In genomic region chrX:141176586-141177451, GRCh38 we compare ENCODE assay signal across 8 cellular contexts. TPM values are rescaled to one million over a fixed set of nuclear protein-coding genes. Genes with fewer than 3 reads are reported as not detected.
DNase-seq lines count a peak whose midpoint lies in the region; ATAC-seq and TF ChIP-seq lines count a peak whose summit lies in the region.

TSS of gene LDOC1 (minus strand) at chrX:141177129. CDS start at chrX:141177021, 108 bp downstream.

- H3K9me3 Mint-ChIP-seq in endodermal cell, result peaks cover 67% of the 10 kb centered on the region

- H3K36me3 Mint-ChIP-seq in endodermal cell (ENCODE audit: low read depth), result peaks cover 13% of the 10 kb centered on the region

- ATAC-seq in GM18858 (IDR thresholded peaks at IDR 0.05; ENCODE audit: unreplicated experiment) (no peak), GM21825 (IDR thresholded peaks at IDR 0.05; ENCODE audit: unreplicated experiment) (no peak)

- H3K9ac ChIP-seq in endodermal cell (ENCODE audit: extremely low read depth, low read length, poor library complexity, severe bottlenecking), result peak within 1 kb of the TSS; percentile 55

- 1% methylated on average over 63 of the region's 83 CpGs; no CpG with 5 or more reads in 1 of the 2 experiments for WGBS in endodermal cell (ENCODE audit: insufficient coverage in 1 of 2, insufficient read length in 1 of 2), 2 experiments

- H3K9me3 ChIP-seq in endodermal cell (ENCODE audit: control insufficient read depth, low read length), result no peaks in the 10 kb centered on the region

- H3K4me1 ChIP-seq in endodermal cell (ENCODE audit: control insufficient read depth, insufficient read depth, low read length), result no peaks in the 10 kb centered on the region

- H3K27ac Mint-ChIP-seq in endodermal cell, result peak within 1 kb of the TSS; percentile 79

- peaks cover 9% of the 10 kb centered on the region for H3K4me1 Mint-ChIP-seq in endodermal cell

- H3K27ac ChIP-seq in endodermal cell (ENCODE audit: low read depth, low read length), result no peak within 1 kb of the TSS

- no peaks in the 10 kb centered on the region for H3K27me3 Mint-ChIP-seq in endodermal cell (ENCODE audit: insufficient read depth)

- peak within 1 kb of the TSS; percentile 85 for H3K4me3 Mint-ChIP-seq in endodermal cell

- H3K36me3 ChIP-seq in endodermal cell (ENCODE audit: control insufficient read depth, insufficient read depth, low read length), result no peaks in the 10 kb centered on the region

- no peaks in the 10 kb centered on the region for H3K27me3 ChIP-seq in endodermal cell (ENCODE audit: control insufficient read depth, insufficient read depth, low read length, poor library complexity, severe bottlenecking)

- H3K4me3 ChIP-seq in endodermal cell (ENCODE audit: low read length), result peak within 1 kb of the TSS; percentile 86

- no peak for TF ChIP-seq CTCF in endodermal cell (conservative IDR thresholded peaks at IDR 0.05)

- DNase-seq in ELF-1 (ENCODE audit: low read depth, low spot score) (peak; percentile 89), NCI-H345 (lab: John Stamatoyannopoulos, UW) (peak; percentile 91), activated T-cell treated with anti-CD3 and anti-CD28 coated beads for 1 hour (ENCODE audit: low read depth) (peak; percentile 61), endodermal cell (peak; percentile 94), mesenteric fat pad (ENCODE audit: low spot score) (peak; percentile 90)
- DNase-seq in stimulated activated CD4-positive, alpha-beta T cell treated with anti-CD3 and anti-CD28 coated beads, TNF-alpha, amount 100 ng/mL, for 48 hours (ENCODE audit: low read depth in 3 of 3), result peak; percentile 40 to 69 (median 42)

RNA-seq across cellular contexts. Expression of gene LDOC1, which starts in this region (rescaled TPM):
- 10 to 100 TPM; 60.6 to 71.0 TPM for total RNA-seq in endodermal cell
- 44.4 TPM for polyA plus RNA-seq in endodermal cell (2013, experiment 1 of 2)
- polyA plus RNA-seq in endodermal cell (2013, experiment 2 of 2), result 42.0 TPM
- total RNA-seq in mesenteric fat pad, result 13.2 TPM

Comparison
In these comparisons a context has a peak if more than half of its experiments do, and no peak if none do; other contexts are left out.
1. DNase-seq: peak in every context shown above with its lines; median percentile 94 in endodermal cell; 91 in NCI-H345; 90 in mesenteric fat pad; 89 in ELF-1; 61 in activated T-cell treated with anti-CD3 and anti-CD28 coated beads for 1 hour; 42 in stimulated activated CD4-positive, alpha-beta T cell treated with anti-CD3 and anti-CD28 coated beads, TNF-alpha, amount 100 ng/mL, for 48 hours.